In genomic region chr4:177250056-177250696, GRCh38 we compare ENCODE assay signal across 9 cellular contexts. TPM values are rescaled to one million over a fixed set of nuclear protein-coding genes. Genes with fewer than 3 reads are reported as not detected.
DNase-seq lines count a peak whose midpoint lies in the region; ATAC-seq, FAIRE-seq and TF ChIP-seq lines count a peak whose summit lies in the region.
"Had no signal": no experiment of that assay in that cellular context is flagged by ENCODE, and none has a peak within 500 bp of the region (broad histone marks: within the 10 kb centered on the region; RNA-seq: fewer than 3 reads in every experiment).

No MANE protein-coding gene starts in this region.

- H3K4me3 ChIP-seq in epithelial cell of esophagus (ENCODE audit: low read length), result no peak overlapping the region

- ATAC-seq in HG03196 (IDR thresholded peaks at IDR 0.05; ENCODE audit: unreplicated experiment) (peak; percentile 94), naive B cell (ENCODE audit: low read depth in 2 of 2) (peak in 1 of 2 donors; percentile 23)
- peak; percentile 88 for ATAC-seq in stimulated activated effector memory CD8-positive, alpha-beta T cell treated with anti-CD3 and anti-CD28 coated beads, Interleukin-12 subunit alpha, Interleukin-12 subunit beta, amount 100 ng/mL, for 72 hours

- H3K27ac ChIP-seq in C4-2B, result no peak overlapping the region

- H3K27ac Mint-ChIP-seq in naive B cell, result peak overlapping the region in 1 of 6 donors; percentile 79
- no peak overlapping the region for H3K27ac Mint-ChIP-seq in stimulated activated effector memory CD8-positive, alpha-beta T cell treated with anti-CD3 and anti-CD28 coated beads, Interleukin-12 subunit alpha, Interleukin-12 subunit beta, amount 100 ng/mL, for 72 hours

- H3K36me3 Mint-ChIP-seq in naive B cell, result no peaks in the 10 kb centered on the region
- no peaks in the 10 kb centered on the region for H3K36me3 Mint-ChIP-seq in stimulated activated effector memory CD8-positive, alpha-beta T cell treated with anti-CD3 and anti-CD28 coated beads, Interleukin-12 subunit alpha, Interleukin-12 subunit beta, amount 100 ng/mL, for 72 hours
- H3K36me3 Mint-ChIP-seq: IgD-negative memory B cell had no signal

- no peaks in the 10 kb centered on the region for H3K9me3 Mint-ChIP-seq in naive B cell
- no peaks in the 10 kb centered on the region for H3K9me3 Mint-ChIP-seq in stimulated activated effector memory CD8-positive, alpha-beta T cell treated with anti-CD3 and anti-CD28 coated beads, Interleukin-12 subunit alpha, Interleukin-12 subunit beta, amount 100 ng/mL, for 72 hours

- peaks cover 0 to 6% (median 0%) of the 10 kb centered on the region in 3 donors for H3K4me1 Mint-ChIP-seq in naive B cell
- peaks cover 14% of the 10 kb centered on the region for H3K4me1 Mint-ChIP-seq in stimulated activated effector memory CD8-positive, alpha-beta T cell treated with anti-CD3 and anti-CD28 coated beads, Interleukin-12 subunit alpha, Interleukin-12 subunit beta, amount 100 ng/mL, for 72 hours

- TF ChIP-seq CTCF in C4-2B (conservative IDR thresholded peaks at IDR 0.05), result peak; percentile 94
- peak; percentile 100 for TF ChIP-seq CTCF in epithelial cell of esophagus (IDR thresholded peaks at IDR 0.05; ENCODE audit: insufficient read depth, low read depth, low read length, missing control alignments)

- peaks cover 16 to 21% (median 18%) of the 10 kb centered on the region in 3 donors for H3K27me3 Mint-ChIP-seq in naive B cell

- no peak overlapping the region for H3K4me3 Mint-ChIP-seq in naive B cell
- no peak overlapping the region for H3K4me3 Mint-ChIP-seq in stimulated activated effector memory CD8-positive, alpha-beta T cell treated with anti-CD3 and anti-CD28 coated beads, Interleukin-12 subunit alpha, Interleukin-12 subunit beta, amount 100 ng/mL, for 72 hours
- H3K4me3 Mint-ChIP-seq: IgD-negative memory B cell had no signal

- DNase-seq in GM19239 (ENCODE audit: insufficient read length, low spot score), result peak; percentile 20
- peak; percentile 86 for DNase-seq in NOMO-1 treated with dmso at 0.1 percent for 144 hours (lab: John Stamatoyannopoulos, UW; ENCODE audit: unreplicated experiment)
- DNase-seq in activated CD8-positive, alpha-beta memory T cell treated with anti-CD3 and anti-CD28 coated beads, Interleukin-2, amount 50 U/mL, for 4 hours, result peak; percentile 45
- DNase-seq in epithelial cell of esophagus (ENCODE audit: low read depth), result peak; percentile 75
- peak; percentile 9 for DNase-seq in naive B cell
- DNase-seq in stimulated activated effector memory CD8-positive, alpha-beta T cell treated with anti-CD3 and anti-CD28 coated beads, Interleukin-12 subunit alpha, Interleukin-12 subunit beta, amount 100 ng/mL, for 72 hours (ENCODE audit: low spot score in 2 of 2), result peak; percentile 61 to 86

- peak; percentile 53 for FAIRE-seq in GM19239 (lab: Jason Lieb, UNC)

RNA-seq across cellular contexts. Expression of gene NEIL3, which starts 59.5 kb away (rescaled TPM):
- under 1 TPM in 1 of 6 donors, not detected in 5; 0.13 TPM for polyA plus RNA-seq in naive B cell (ENCODE audit: low read depth in 6 of 6)
- polyA plus RNA-seq: IgD-negative memory B cell had no signal

Comparison
In these comparisons a context has a peak if more than half of its experiments do, and no peak if none do; other contexts are left out.
1. DNase-seq: peak in every context shown above with its lines; median percentile 86 in NOMO-1 treated with dmso at 0.1 percent for 144 hours; 75 in epithelial cell of esophagus; 74 in stimulated activated effector memory CD8-positive, alpha-beta T cell treated with anti-CD3 and anti-CD28 coated beads, Interleukin-12 subunit alpha, Interleukin-12 subunit beta, amount 100 ng/mL, for 72 hours; 45 in activated CD8-positive, alpha-beta memory T cell treated with anti-CD3 and anti-CD28 coated beads, Interleukin-2, amount 50 U/mL, for 4 hours; 20 in GM19239; 9 in naive B cell.